Comparison of ENCODE assay signal across 9 cellular contexts in genomic region chr2:188983427-188984101, GRCh38. TPM values are rescaled to one million over a fixed set of nuclear protein-coding genes. Genes with fewer than 3 reads are reported as not detected.
DNase-seq lines count a peak whose midpoint lies in the region; ATAC-seq and TF ChIP-seq lines count a peak whose summit lies in the region.
"Had no signal": no experiment of that assay in that cellular context is flagged by ENCODE, and none has a peak within 500 bp of the region (broad histone marks: within the 10 kb centered on the region; RNA-seq: fewer than 3 reads in every experiment).

No MANE protein-coding gene starts in this region.

- no peak for DNase-seq in BE2C
- DNase-seq in LoVo (ENCODE audit: low spot score) = peak; percentile 25
- peak; percentile 79 for DNase-seq in choroid plexus epithelial cell (ENCODE audit: low read depth)
- no peak for DNase-seq in PC-9
- DNase-seq in stimulated activated naive CD4-positive, alpha-beta T cell (lab: John Stamatoyannopoulos, UW) = no peak
- no peak for DNase-seq in activated CD4-positive, alpha-beta T cell treated with anti-CD3 and anti-CD28 coated beads for 1 hour

- no peaks in the 10 kb centered on the region for H4K20me1 ChIP-seq in PC-9 (ENCODE audit: insufficient read depth)

- H3K27ac ChIP-seq in muscle layer of duodenum (ENCODE audit: low read length) = peak overlapping the region; percentile 84
- no peak overlapping the region for H3K27ac ChIP-seq in PC-9
- H3K27ac ChIP-seq: epithelial cell of prostate had no signal

- H3K36me3 ChIP-seq in BE2C (no peaks in the 10 kb centered on the region), muscle layer of duodenum (ENCODE audit: control insufficient read depth in 1 of 2, insufficient read depth in 2 of 2, low read length in 2 of 2) (peaks cover 12 to 58% of the 10 kb centered on the region in 2 donors), PC-9 (ENCODE audit: low read depth) (no peaks in the 10 kb centered on the region)

- CTCF ChIA-PET in PC-9 (lab: Charles Lee) = interaction anchor here (1.0 kb wide), 1 partner anchor 459 kb away, joined by 3 read pairs; no protein-coding TSS in a partner anchor

- no peak for ATAC-seq in HG03025 (IDR thresholded peaks at IDR 0.05; ENCODE audit: low FRiP score, unreplicated experiment)

- BruUV-seq in PC-9 (replicated peaks; lab: Mats Ljungman, UMichigan) = no TSS peak

- POLR2A ChIA-PET in PC-9 (lab: Charles Lee; ENCODE audit: unreplicated experiment) = interaction anchor here (0.7 kb wide), 1 partner anchor 9 kb away, joined by 3 read pairs; the partner anchor contains the start of gene COL3A1

- no peaks in the 10 kb centered on the region for H3F3A ChIP-seq in PC-9 (ENCODE audit: insufficient read depth, low read depth)

- peak; percentile 35 for TF ChIP-seq CTCF in BE2C (IDR thresholded peaks at IDR 0.05; ENCODE audit: low read depth, low read length)
- TF ChIP-seq CTCF in choroid plexus epithelial cell (conservative IDR thresholded peaks at IDR 0.05; ENCODE audit: low read depth, low read length) = peak; percentile 65
- TF ChIP-seq CTCF in PC-9 (conservative IDR thresholded peaks at IDR 0.05) = no peak

- H3K9me3 ChIP-seq in BE2C = no peaks in the 10 kb centered on the region
- H3K9me3 ChIP-seq in muscle layer of duodenum (ENCODE audit: control insufficient read depth in 1 of 2, low read length in 2 of 2) = no peaks in the 10 kb centered on the region
- no peaks in the 10 kb centered on the region for H3K9me3 ChIP-seq in PC-9 (ENCODE audit: insufficient read depth, low read depth)

- H2AFZ ChIP-seq in PC-9 = no peak overlapping the region

- no peaks in the 10 kb centered on the region for H3K79me2 ChIP-seq in PC-9 (ENCODE audit: low read depth)

- no peaks in the 10 kb centered on the region for H3K27me3 ChIP-seq in BE2C
- no peaks in the 10 kb centered on the region for H3K27me3 ChIP-seq in muscle layer of duodenum (ENCODE audit: low read depth, low read length)
- H3K27me3 ChIP-seq in PC-9 (ENCODE audit: insufficient read depth, low read depth) = no peaks in the 10 kb centered on the region

- intact Hi-C loops in PC-9 (cut with micrococcal nuclease; ENCODE audit: unreplicated experiment) = no loop called here

- no peaks in the 10 kb centered on the region for H3K9me2 ChIP-seq in PC-9 (ENCODE audit: insufficient read depth)

- H3K4me2 ChIP-seq in PC-9 = no peak overlapping the region

- no peak overlapping the region for H3K4me3 ChIP-seq in BE2C (ENCODE audit: low read depth, low read length)
- peak overlapping the region; percentile 2 for H3K4me3 ChIP-seq in choroid plexus epithelial cell (ENCODE audit: low read depth, low read length)
- peak overlapping the region in 1 of 2 donors; percentile 14 for H3K4me3 ChIP-seq in muscle layer of duodenum (ENCODE audit: low read depth in 1 of 2, low read length in 2 of 2)
- no peak overlapping the region for H3K4me3 ChIP-seq in PC-9

- H3K4me1 ChIP-seq in BE2C (no peaks in the 10 kb centered on the region; the same call in 1 of the 2 replicates), muscle layer of duodenum (ENCODE audit: control insufficient read depth in 1 of 2, insufficient read depth in 2 of 2, low read length in 2 of 2) (peaks cover 6 to 9% of the 10 kb centered on the region in 2 donors), PC-9 (replicated peaks; ENCODE audit: insufficient read depth) (no peaks in the 10 kb centered on the region)

RNA-seq across cellular contexts. Expression of gene COL3A1, which starts 9.4 kb away (rescaled TPM):
- polyA plus RNA-seq in BE2C (2012; ENCODE audit: insufficient read depth, insufficient read length, low read depth) = 3.4 TPM
- not detected in 2 replicates for total RNA-seq in PC-9 (2021)

Comparison
In these comparisons a context has a peak if more than half of its experiments do, and no peak if none do; other contexts are left out.
1. DNase-seq: peak in LoVo (single experiment) and choroid plexus epithelial cell (single experiment); none in BE2C (single experiment), PC-9 (0 of 2), stimulated activated naive CD4-positive, alpha-beta T cell (0 of 6) and activated CD4-positive, alpha-beta T cell treated with anti-CD3 and anti-CD28 coated beads for 1 hour (single experiment).